8 cellular contexts compared by ENCODE assay signal in genomic region chr9:136481558-136481957, GRCh38. TPM values are rescaled to one million over a fixed set of nuclear protein-coding genes. Genes with fewer than 3 reads are reported as not detected.
DNase-seq lines count a peak whose midpoint lies in the region; ATAC-seq and TF ChIP-seq lines count a peak whose summit lies in the region.

No MANE protein-coding gene starts in this region.

- ATAC-seq in HG03139 (IDR thresholded peaks at IDR 0.05; ENCODE audit: unreplicated experiment) = no peak
- ATAC-seq in HG02885 (IDR thresholded peaks at IDR 0.05; ENCODE audit: poor library complexity, unreplicated experiment) = no peak
- no peak for ATAC-seq in GM18868 (IDR thresholded peaks at IDR 0.05; ENCODE audit: unreplicated experiment)

- DNase-seq in SK-N-MC (ENCODE audit: low read depth, low spot score) (no peak), fibroblast of lung (ENCODE audit: low read depth in 2 of 2) (no peak), retinal pigment epithelial cell (ENCODE audit: low read depth) (no peak), NCI-H1048 (lab: John Stamatoyannopoulos, UW) (no peak)

- H3K27ac ChIP-seq in SK-N-MC (no peak overlapping the region), fibroblast of lung (ENCODE audit: insufficient read depth, low read length) (peak overlapping the region; percentile 99)

- H3K9me3 ChIP-seq in SK-N-MC (ENCODE audit: low read depth, low read length) = no peaks in the 10 kb centered on the region
- no peaks in the 10 kb centered on the region for H3K9me3 ChIP-seq in fibroblast of lung (ENCODE audit: control insufficient read depth, insufficient read depth, low read depth, low read length)

- H3K36me3 ChIP-seq in SK-N-MC (ENCODE audit: insufficient read depth, low read length) = peaks cover 18% of the 10 kb centered on the region
- peaks cover 8% of the 10 kb centered on the region for H3K36me3 ChIP-seq in fibroblast of lung (ENCODE audit: control insufficient read depth, insufficient read depth, low read length)

- peak overlapping the region; percentile 98 for H3K4me2 ChIP-seq in fibroblast of lung (ENCODE audit: extremely low read depth, insufficient read depth, low read length)

- peaks cover 2% of the 10 kb centered on the region for H3K4me1 ChIP-seq in fibroblast of lung (ENCODE audit: control insufficient read depth, extremely low read depth, insufficient read depth, low read length)

- no peaks in the 10 kb centered on the region for H4K20me1 ChIP-seq in fibroblast of lung (ENCODE audit: control insufficient read depth, extremely low read depth, insufficient read depth, low read length)

- no peaks in the 10 kb centered on the region for H3K27me3 ChIP-seq in fibroblast of lung (ENCODE audit: control insufficient read depth, insufficient read depth, low read length)

- H3K79me2 ChIP-seq in fibroblast of lung (ENCODE audit: control insufficient read depth, insufficient read depth, low read length) = peaks cover 56% of the 10 kb centered on the region

- no peak for TF ChIP-seq CTCF in GM12875 (IDR thresholded peaks at IDR 0.05; ENCODE audit: borderline replicate concordance, insufficient read depth, low read depth, low read length)
- no peak for TF ChIP-seq CTCF in fibroblast of lung (conservative IDR thresholded peaks at IDR 0.05 in 1 of 2, IDR thresholded peaks at IDR 0.05 in 1 of 2; ENCODE audit: low read depth in 1 of 2, low read length in 2 of 2)
- TF ChIP-seq CTCF in retinal pigment epithelial cell (conservative IDR thresholded peaks at IDR 0.05; ENCODE audit: low read depth, low read length) = no peak

- H2AFZ ChIP-seq in fibroblast of lung (ENCODE audit: low read length) = no peak overlapping the region

- H3K9ac ChIP-seq in SK-N-MC (ENCODE audit: insufficient read length) (peak overlapping the region; percentile 96), fibroblast of lung (ENCODE audit: insufficient read depth, low read length) (peak overlapping the region; percentile 99)

- H3K4me3 ChIP-seq in GM12875 (ENCODE audit: low read depth, low read length) (peak overlapping the region; percentile 89), SK-N-MC (peak overlapping the region; percentile 91), fibroblast of lung (replicated peaks in 1 of 4; ENCODE audit: control extremely low read depth in 1 of 4, insufficient read depth in 1 of 4, low read depth in 3 of 4, low read length in 4 of 4) (peak overlapping the region; percentile 82 to 97 (median 90)), retinal pigment epithelial cell (ENCODE audit: low read length) (peak overlapping the region; percentile 90)

RNA-seq across cellular contexts. Expression of gene SEC16A, which starts 1.3 kb away (rescaled TPM):
- 15.7 and 23.9 TPM in 2 replicates for total RNA-seq in fibroblast of lung
- polyA plus RNA-seq in fibroblast of lung = 17.8 and 25.9 TPM in 2 replicates
- polyA plus RNA-seq in fibroblast of lung (2012) = 49.5 and 49.6 TPM in 2 replicates
- 116 and 123 TPM in 2 replicates for polyA minus RNA-seq in fibroblast of lung (ENCODE audit: low replicate concordance)

RNA-seq across cellular contexts. Expression of gene INPP5E, which starts 41.9 kb away (rescaled TPM):
- total RNA-seq in fibroblast of lung = 5.6 and 7.8 TPM in 2 replicates
- 3.9 and 5.1 TPM in 2 replicates for polyA plus RNA-seq in fibroblast of lung
- polyA plus RNA-seq in fibroblast of lung (2012) = 5.5 and 8.0 TPM in 2 replicates
- 4.6 and 5.6 TPM in 2 replicates for polyA minus RNA-seq in fibroblast of lung (ENCODE audit: low replicate concordance)
